Comparison of ENCODE assay signal across 16 cellular contexts in the genomic region with DNA sequence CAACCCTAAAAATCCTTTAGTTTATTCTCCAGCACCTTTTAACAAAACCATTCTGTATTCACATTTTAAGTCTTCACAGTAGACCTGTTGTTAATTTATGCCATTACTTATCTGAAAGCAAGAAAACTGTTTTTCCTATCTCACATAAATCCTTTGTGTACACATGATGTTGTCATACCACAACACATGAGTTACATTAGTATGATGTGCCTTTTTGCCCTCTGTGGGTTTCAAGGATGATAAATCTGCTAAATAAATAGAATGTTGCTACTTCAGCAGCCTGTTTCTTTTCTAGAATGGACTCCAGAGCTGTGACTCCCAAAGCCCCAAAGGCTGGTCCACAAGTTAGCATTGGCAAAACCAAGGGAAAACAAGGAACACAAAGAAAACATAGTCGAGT.
DNase-seq lines count a peak whose midpoint lies in the region; ATAC-seq and TF ChIP-seq lines count a peak whose summit lies in the region.
"Had no signal": no experiment of that assay in that cellular context is flagged by ENCODE, and none has a peak within 500 bp of the region (broad histone marks: within the 10 kb centered on the region; RNA-seq: fewer than 3 reads in every experiment).

No MANE protein-coding gene starts in this region.

- no peaks in the 10 kb centered on the region for H3K9me1 ChIP-seq in IMR-90 (ENCODE audit: insufficient read depth, low read length)

- H3K4me1 Mint-ChIP-seq in HFFc6 (ENCODE audit: low read depth), result no peaks in the 10 kb centered on the region
- H3K4me1 Mint-ChIP-seq: natural killer cell had no signal

- H3K56ac ChIP-seq in IMR-90 (ENCODE audit: extremely low read depth, insufficient read depth, low read length), result no peak overlapping the region

- H2AK9ac ChIP-seq in IMR-90 (replicated peaks; ENCODE audit: low read depth, low read length, poor library complexity), result no peak overlapping the region

- BruUV-seq in IMR-90 (replicated peaks; lab: Mats Ljungman, UMichigan), result no TSS peak

- H3K79me1 ChIP-seq in IMR-90 (ENCODE audit: low read depth in 1 of 2, low read length in 2 of 2), result no peaks in the 10 kb centered on the region

- no peaks in the 10 kb centered on the region for H3K36me3 ChIP-seq in IMR-90 (ENCODE audit: control insufficient read depth, insufficient read depth, low read length)

- no peak overlapping the region for H4K5ac ChIP-seq in IMR-90 (ENCODE audit: low read depth, low read length)

- H4K8ac ChIP-seq in IMR-90 (ENCODE audit: low read depth in 2 of 2, low read length in 2 of 2), result no peak overlapping the region

- H3K9ac ChIP-seq in IMR-90 (ENCODE audit: low read depth, low read length), result no peak overlapping the region

- no peak overlapping the region for H3K27ac Mint-ChIP-seq in HFFc6
- H3K27ac Mint-ChIP-seq: activated naive CD4-positive, alpha-beta T cell treated with anti-CD3 and anti-CD28 coated beads for 36 hours; B cell; natural killer cell had no signal

- intact Hi-C loops in IMR-90 (cut with micrococcal nuclease), result no loop called here

- CTCF ChIA-PET in IMR-90 (lab: Yijun Ruan, JAX), result no interaction called here

- no peaks in the 10 kb centered on the region for H4K20me1 ChIP-seq in IMR-90 (ENCODE audit: insufficient read depth, low read length)

- ATAC-seq in IMR-90 (ENCODE audit: low read depth) (no peak), GM21526 (IDR thresholded peaks at IDR 0.05; ENCODE audit: low FRiP score, unreplicated experiment) (no peak)
- ATAC-seq: body of pancreas, natural killer cell, Right ventricle myocardium inferior had no signal

- no peak for TF ChIP-seq RAD21 in IMR-90 (IDR thresholded peaks at IDR 0.05; ENCODE audit: low read length)

- H3K9me3 Mint-ChIP-seq in HFFc6, result no peaks in the 10 kb centered on the region
- H3K9me3 Mint-ChIP-seq: activated naive CD4-positive, alpha-beta T cell treated with anti-CD3 and anti-CD28 coated beads for 36 hours; natural killer cell had no signal

- H3K14ac ChIP-seq in IMR-90 (replicated peaks; ENCODE audit: low read depth, low read length), result no peak overlapping the region

- no peak overlapping the region for H2AFZ ChIP-seq in IMR-90 (replicated peaks; ENCODE audit: low read length, poor library complexity)

- POLR2A ChIA-PET in IMR-90 (lab: Charles Lee; ENCODE audit: unreplicated experiment), result no interaction called here

- H2AK5ac ChIP-seq in IMR-90 (ENCODE audit: low read depth, low read length), result no peak overlapping the region

- no peak overlapping the region for H2BK5ac ChIP-seq in IMR-90 (ENCODE audit: low read depth, low read length, poor library complexity, severe bottlenecking)

- TF ChIP-seq POLR2A in IMR-90 (IDR thresholded peaks at IDR 0.05; ENCODE audit: low read depth, low read length), result no peak

- H3K36me3 Mint-ChIP-seq in HFFc6 (ENCODE audit: low read depth), result no peaks in the 10 kb centered on the region
- H3K36me3 Mint-ChIP-seq: natural killer cell had no signal

- no peak overlapping the region for H3K4ac ChIP-seq in IMR-90 (ENCODE audit: low read depth, low read length)

- no peak overlapping the region for H4K91ac ChIP-seq in IMR-90 (ENCODE audit: insufficient read depth, low read depth, low read length)

- no peak overlapping the region for H2BK20ac ChIP-seq in IMR-90 (ENCODE audit: low read depth, low read length)

- TF ChIP-seq CTCF in IMR-90 (conservative IDR thresholded peaks at IDR 0.05; ENCODE audit: low read depth, low read length) (no peak), astrocyte of the spinal cord (IDR thresholded peaks at IDR 0.05; ENCODE audit: low read depth, low read length) (no peak), HFFc6 (IDR thresholded peaks at IDR 0.05) (no peak)

- H3K4me3 Mint-ChIP-seq in HFFc6, result no peak overlapping the region
- H3K4me3 Mint-ChIP-seq: activated naive CD4-positive, alpha-beta T cell treated with anti-CD3 and anti-CD28 coated beads for 36 hours; B cell; natural killer cell had no signal

- no peak overlapping the region for H3K4me2 ChIP-seq in IMR-90 (ENCODE audit: low read depth, low read length)

- H3K27me3 ChIP-seq in IMR-90 (ENCODE audit: control insufficient read depth, insufficient read depth, low read length), result no peaks in the 10 kb centered on the region
- H3K27me3 ChIP-seq: body of pancreas had no signal

- H2BK15ac ChIP-seq in IMR-90 (ENCODE audit: low read depth, low read length), result no peak overlapping the region

- dilution Hi-C loops in IMR-90 (cut with HindIII; ENCODE audit: low sequenced_read_pairs, unreplicated experiment), result no loop called here

- H3K27me3 Mint-ChIP-seq in HFFc6 (ENCODE audit: insufficient read depth), result peaks cover 4% of the 10 kb centered on the region

- no peak overlapping the region for H3K23ac ChIP-seq in IMR-90 (ENCODE audit: low read depth, low read length)

- H3K4me3 ChIP-seq in IMR-90 (ENCODE audit: insufficient read depth, low read depth, low read length) (no peak overlapping the region), astrocyte of the spinal cord (ENCODE audit: low read depth, low read length) (no peak overlapping the region)
- H3K4me3 ChIP-seq: body of pancreas had no signal

- in situ Hi-C loops in IMR-90 (cut with MboI; ENCODE audit: low sequenced_read_pairs) (loop anchor here (10.0 kb wide), 1 partner anchor 512 kb away; no protein-coding TSS in a partner anchor), astrocyte of the spinal cord (cut with HindIII; ENCODE audit: low sequenced_read_pairs) (no loop called here)

- H3K27ac ChIP-seq in IMR-90 (ENCODE audit: insufficient read depth, low read length), result no peak overlapping the region

- no peak overlapping the region for H2BK120ac ChIP-seq in IMR-90 (ENCODE audit: low read depth, low read length)

- DNase-seq in COLO829 (ENCODE audit: low spot score), result peak; percentile 27
- peak; percentile 4 for DNase-seq in IMR-90
- DNase-seq in astrocyte of the spinal cord (ENCODE audit: low read depth, low spot score), result peak; percentile 36
- DNase-seq in hepatic stellate cell (ENCODE audit: low spot score), result peak; percentile 2
- DNase-seq in HFFc6, result no peak
- DNase-seq in hippocampal formation (lab: John Stamatoyannopoulos, UW), result no peak
- no peak for DNase-seq in stimulated activated CD4-positive, alpha-beta T cell treated with anti-CD3 and anti-CD28 coated beads, Interleukin-4, amount 100 ng/mL, for 24 hours
- DNase-seq: activated naive CD4-positive, alpha-beta T cell treated with anti-CD3 and anti-CD28 coated beads for 36 hours; body of pancreas; MV-4-11; natural killer cell; NCI-H2081; NCI-H82 had no signal

- no peaks in the 10 kb centered on the region for H3K4me1 ChIP-seq in IMR-90 (ENCODE audit: control insufficient read depth, insufficient read depth, low read length)

- H3K9me3 ChIP-seq in IMR-90 (ENCODE audit: control insufficient read depth, insufficient read depth, low read length), result no peaks in the 10 kb centered on the region
- H3K9me3 ChIP-seq: body of pancreas had no signal

- WGBS in IMR-90 (ENCODE audit: extremely low coverage in 2 of 2, insufficient read length in 1 of 2), 2 experiments, result no CpG with 5 or more reads among the region's 1 CpG

- H3K18ac ChIP-seq in IMR-90 (ENCODE audit: low read depth, low read length), result no peak overlapping the region

TF ChIP-seq in IMR-90, 13 proteins besides CTCF, POLR2A, EP300 and RAD21:
- no peak for TF ChIP-seq RCOR1 (IDR thresholded peaks at IDR 0.05; ENCODE audit: insufficient replicate concordance, low read length)
- no peak for TF ChIP-seq CEBPB (IDR thresholded peaks at IDR 0.05; ENCODE audit: low read depth, low read length)
- TF ChIP-seq MAFK (IDR thresholded peaks at IDR 0.05; ENCODE audit: low read depth, low read length), result no peak
- no peak for TF ChIP-seq CHD1 (IDR thresholded peaks at IDR 0.05; ENCODE audit: low read depth, low read length)
- TF ChIP-seq NFE2L2 (IDR thresholded peaks at IDR 0.05; ENCODE audit: low read depth, low read length), result no peak

Comparison
In these comparisons a context has a peak if more than half of its experiments do, and no peak if none do; other contexts are left out.
1. DNase-seq: peak in COLO829 (single experiment), IMR-90 (single experiment), astrocyte of the spinal cord (single experiment) and hepatic stellate cell (single experiment); none in HFFc6 (single experiment), hippocampal formation (0 of 2) and stimulated activated CD4-positive, alpha-beta T cell treated with anti-CD3 and anti-CD28 coated beads, Interleukin-4, amount 100 ng/mL, for 24 hours (single experiment).